2 cellular contexts compared by ENCODE assay signal in the genomic region with DNA sequence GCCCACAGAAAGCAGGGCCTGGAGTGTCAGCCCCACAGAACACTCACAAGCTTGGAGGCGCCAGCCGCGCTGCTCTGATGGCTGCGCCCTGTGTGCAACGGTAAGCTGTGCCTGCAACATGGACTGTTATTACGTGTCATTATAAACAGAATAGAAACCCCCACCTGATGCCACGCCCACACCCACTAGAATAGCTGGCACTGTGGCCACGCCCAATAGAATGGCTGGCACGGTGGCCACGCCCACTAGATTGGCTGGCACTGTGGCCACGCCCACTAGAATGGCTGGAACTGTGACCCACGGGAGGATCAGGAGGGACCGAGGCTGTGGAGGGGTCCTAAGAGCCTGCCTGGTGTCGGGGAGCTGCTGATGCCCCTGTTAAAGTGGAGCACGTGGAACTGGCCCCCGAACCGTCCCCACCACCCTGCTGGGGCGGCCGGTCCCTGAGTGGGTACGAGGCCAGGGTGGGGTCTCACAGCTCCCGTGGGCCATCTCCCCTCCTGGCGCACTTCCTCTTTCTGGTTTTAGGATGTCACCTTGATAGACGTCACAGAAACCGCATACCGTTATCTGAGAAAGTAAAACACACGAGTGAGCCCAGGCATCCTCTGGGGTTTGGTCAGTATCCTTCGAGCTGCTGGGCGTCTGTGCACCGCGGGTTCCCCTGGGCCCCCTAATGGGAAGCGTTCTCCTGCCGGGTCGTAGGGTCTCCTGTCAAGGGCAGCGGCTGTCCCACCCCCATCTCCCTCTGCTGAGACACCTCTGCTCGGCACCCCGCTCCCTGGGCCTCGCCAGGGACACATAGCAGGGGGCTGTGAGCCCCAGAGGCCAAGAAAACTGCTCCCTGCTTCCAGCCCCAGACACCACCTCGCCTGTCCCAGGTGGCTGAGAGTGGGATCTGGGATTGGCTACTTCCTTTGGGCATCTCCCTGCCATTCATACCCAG.
TF ChIP-seq lines count a peak whose summit lies in the region.

No MANE protein-coding gene starts in this region.

TF ChIP-seq in SK-N-SH, 30 proteins besides CTCF, POLR2A, EP300 and RAD21 (continued from another document):
- TF ChIP-seq, protein P1, sequence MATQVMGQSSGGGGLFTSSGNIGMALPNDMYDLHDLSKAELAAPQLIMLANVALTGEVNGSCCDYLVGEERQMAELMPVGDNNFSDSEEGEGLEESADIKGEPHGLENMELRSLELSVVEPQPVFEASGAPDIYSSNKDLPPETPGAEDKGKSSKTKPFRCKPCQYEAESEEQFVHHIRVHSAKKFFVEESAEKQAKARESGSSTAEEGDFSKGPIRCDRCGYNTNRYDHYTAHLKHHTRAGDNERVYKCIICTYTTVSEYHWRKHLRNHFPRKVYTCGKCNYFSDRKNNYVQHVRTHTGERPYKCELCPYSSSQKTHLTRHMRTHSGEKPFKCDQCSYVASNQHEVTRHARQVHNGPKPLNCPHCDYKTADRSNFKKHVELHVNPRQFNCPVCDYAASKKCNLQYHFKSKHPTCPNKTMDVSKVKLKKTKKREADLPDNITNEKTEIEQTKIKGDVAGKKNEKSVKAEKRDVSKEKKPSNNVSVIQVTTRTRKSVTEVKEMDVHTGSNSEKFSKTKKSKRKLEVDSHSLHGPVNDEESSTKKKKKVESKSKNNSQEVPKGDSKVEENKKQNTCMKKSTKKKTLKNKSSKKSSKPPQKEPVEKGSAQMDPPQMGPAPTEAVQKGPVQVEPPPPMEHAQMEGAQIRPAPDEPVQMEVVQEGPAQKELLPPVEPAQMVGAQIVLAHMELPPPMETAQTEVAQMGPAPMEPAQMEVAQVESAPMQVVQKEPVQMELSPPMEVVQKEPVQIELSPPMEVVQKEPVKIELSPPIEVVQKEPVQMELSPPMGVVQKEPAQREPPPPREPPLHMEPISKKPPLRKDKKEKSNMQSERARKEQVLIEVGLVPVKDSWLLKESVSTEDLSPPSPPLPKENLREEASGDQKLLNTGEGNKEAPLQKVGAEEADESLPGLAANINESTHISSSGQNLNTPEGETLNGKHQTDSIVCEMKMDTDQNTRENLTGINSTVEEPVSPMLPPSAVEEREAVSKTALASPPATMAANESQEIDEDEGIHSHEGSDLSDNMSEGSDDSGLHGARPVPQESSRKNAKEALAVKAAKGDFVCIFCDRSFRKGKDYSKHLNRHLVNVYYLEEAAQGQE (IDR thresholded peaks at IDR 0.05; ENCODE audit: low read depth, low read length), result no peak
- TF ChIP-seq ELF1 (IDR thresholded peaks at IDR 0.05) (no peak), GATA2 (CRISPR knock-in tag; IDR thresholded peaks at IDR 0.05) (no peak), TCF12 (IDR thresholded peaks at IDR 0.05) (no peak), FOXM1 (IDR thresholded peaks at IDR 0.05; ENCODE audit: low read depth) (no peak)

TF ChIP-seq in GM12878, 131 proteins besides CTCF, POLR2A, EP300 and RAD21 (continued from another document and continues in another):
- TF ChIP-seq, protein P2, sequence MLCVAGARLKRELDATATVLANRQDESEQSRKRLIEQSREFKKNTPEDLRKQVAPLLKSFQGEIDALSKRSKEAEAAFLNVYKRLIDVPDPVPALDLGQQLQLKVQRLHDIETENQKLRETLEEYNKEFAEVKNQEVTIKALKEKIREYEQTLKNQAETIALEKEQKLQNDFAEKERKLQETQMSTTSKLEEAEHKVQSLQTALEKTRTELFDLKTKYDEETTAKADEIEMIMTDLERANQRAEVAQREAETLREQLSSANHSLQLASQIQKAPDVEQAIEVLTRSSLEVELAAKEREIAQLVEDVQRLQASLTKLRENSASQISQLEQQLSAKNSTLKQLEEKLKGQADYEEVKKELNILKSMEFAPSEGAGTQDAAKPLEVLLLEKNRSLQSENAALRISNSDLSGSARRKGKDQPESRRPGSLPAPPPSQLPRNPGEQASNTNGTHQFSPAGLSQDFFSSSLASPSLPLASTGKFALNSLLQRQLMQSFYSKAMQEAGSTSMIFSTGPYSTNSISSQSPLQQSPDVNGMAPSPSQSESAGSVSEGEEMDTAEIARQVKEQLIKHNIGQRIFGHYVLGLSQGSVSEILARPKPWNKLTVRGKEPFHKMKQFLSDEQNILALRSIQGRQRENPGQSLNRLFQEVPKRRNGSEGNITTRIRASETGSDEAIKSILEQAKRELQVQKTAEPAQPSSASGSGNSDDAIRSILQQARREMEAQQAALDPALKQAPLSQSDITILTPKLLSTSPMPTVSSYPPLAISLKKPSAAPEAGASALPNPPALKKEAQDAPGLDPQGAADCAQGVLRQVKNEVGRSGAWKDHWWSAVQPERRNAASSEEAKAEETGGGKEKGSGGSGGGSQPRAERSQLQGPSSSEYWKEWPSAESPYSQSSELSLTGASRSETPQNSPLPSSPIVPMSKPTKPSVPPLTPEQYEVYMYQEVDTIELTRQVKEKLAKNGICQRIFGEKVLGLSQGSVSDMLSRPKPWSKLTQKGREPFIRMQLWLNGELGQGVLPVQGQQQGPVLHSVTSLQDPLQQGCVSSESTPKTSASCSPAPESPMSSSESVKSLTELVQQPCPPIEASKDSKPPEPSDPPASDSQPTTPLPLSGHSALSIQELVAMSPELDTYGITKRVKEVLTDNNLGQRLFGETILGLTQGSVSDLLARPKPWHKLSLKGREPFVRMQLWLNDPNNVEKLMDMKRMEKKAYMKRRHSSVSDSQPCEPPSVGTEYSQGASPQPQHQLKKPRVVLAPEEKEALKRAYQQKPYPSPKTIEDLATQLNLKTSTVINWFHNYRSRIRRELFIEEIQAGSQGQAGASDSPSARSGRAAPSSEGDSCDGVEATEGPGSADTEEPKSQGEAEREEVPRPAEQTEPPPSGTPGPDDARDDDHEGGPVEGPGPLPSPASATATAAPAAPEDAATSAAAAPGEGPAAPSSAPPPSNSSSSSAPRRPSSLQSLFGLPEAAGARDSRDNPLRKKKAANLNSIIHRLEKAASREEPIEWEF (IDR thresholded peaks at IDR 0.05; ENCODE audit: insufficient replicate concordance, low read depth, low read length), result peak; percentile 7
- TF ChIP-seq EED (IDR thresholded peaks at IDR 0.05; ENCODE audit: low read depth) (peak; percentile 82), EGR1 (IDR thresholded peaks at IDR 0.05; ENCODE audit: borderline replicate concordance in 1 of 2, low read depth in 2 of 2, low read length in 2 of 2) (no peak), BMI1 (IDR thresholded peaks at IDR 0.05; ENCODE audit: borderline replicate concordance) (0 out of 2 replicates have a peak, but pooled peaks have one; percentile 59), RELA (IDR thresholded peaks at IDR 0.05; ENCODE audit: borderline replicate concordance, partially characterized antibody) (peak; percentile 74), ZSCAN29 (IDR thresholded peaks at IDR 0.05) (no peak), ZZZ3 (IDR thresholded peaks at IDR 0.05; ENCODE audit: control insufficient read depth, insufficient read length, low read depth) (no peak), FOXK2 (IDR thresholded peaks at IDR 0.05) (peak; percentile 41; the same call in 1 of the 2 replicates), KDM1A (IDR thresholded peaks at IDR 0.05; ENCODE audit: borderline replicate concordance) (no peak), ETV6 (conservative IDR thresholded peaks at IDR 0.05 in 1 of 2, IDR thresholded peaks at IDR 0.05 in 1 of 2; ENCODE audit: borderline replicate concordance in 1 of 2, low read depth in 1 of 2) (peak in 1 of 2 experiments; percentile 58; a peak in 1 of 4 replicates), PAX8 (IDR thresholded peaks at IDR 0.05) (no peak), MTA2 (IDR thresholded peaks at IDR 0.05; ENCODE audit: low read depth) (peak; percentile 94), RAD51 (IDR thresholded peaks at IDR 0.05) (no peak), JUND (IDR thresholded peaks at IDR 0.05; ENCODE audit: low read depth, low read length) (no peak), ZNF622 (IDR thresholded peaks at IDR 0.05) (no peak), NR2C1 (IDR thresholded peaks at IDR 0.05) (peak; percentile 57; the same call in 1 of the 2 replicates), TBL1XR1 (IDR thresholded peaks at IDR 0.05; ENCODE audit: low read depth, low read length) (peak; percentile 77; the same call in 1 of the 2 replicates), TARDBP (IDR thresholded peaks at IDR 0.05; ENCODE audit: borderline replicate concordance) (no peak; the same call in 1 of the 2 replicates), KAT2A (conservative IDR thresholded peaks at IDR 0.05; ENCODE audit: control insufficient read depth, low read depth, low read length) (no peak), SUZ12 (IDR thresholded peaks at IDR 0.05; ENCODE audit: unreplicated experiment) (no peak), TCF12 (IDR thresholded peaks at IDR 0.05; ENCODE audit: low read depth, low read length) (peak; percentile 81), BCL11A (IDR thresholded peaks at IDR 0.05; ENCODE audit: low read depth, low read length) (peak; percentile 87), CEBPB (IDR thresholded peaks at IDR 0.05; ENCODE audit: borderline replicate concordance in 1 of 2, low read depth in 2 of 2, low read length in 2 of 2) (no peak), FOS (IDR thresholded peaks at IDR 0.05; ENCODE audit: borderline replicate concordance, extremely low read depth, insufficient read length) (no peak), SMAD1 (IDR thresholded peaks at IDR 0.05; ENCODE audit: low read depth, partially characterized antibody) (peak; percentile 17)
- TF ChIP-seq, protein P3, sequence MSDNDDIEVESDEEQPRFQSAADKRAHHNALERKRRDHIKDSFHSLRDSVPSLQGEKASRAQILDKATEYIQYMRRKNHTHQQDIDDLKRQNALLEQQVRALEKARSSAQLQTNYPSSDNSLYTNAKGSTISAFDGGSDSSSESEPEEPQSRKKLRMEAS (IDR thresholded peaks at IDR 0.05; ENCODE audit: low read depth, low read length), result no peak; the same call in 1 of the 2 replicates
- TF ChIP-seq, protein P4, sequence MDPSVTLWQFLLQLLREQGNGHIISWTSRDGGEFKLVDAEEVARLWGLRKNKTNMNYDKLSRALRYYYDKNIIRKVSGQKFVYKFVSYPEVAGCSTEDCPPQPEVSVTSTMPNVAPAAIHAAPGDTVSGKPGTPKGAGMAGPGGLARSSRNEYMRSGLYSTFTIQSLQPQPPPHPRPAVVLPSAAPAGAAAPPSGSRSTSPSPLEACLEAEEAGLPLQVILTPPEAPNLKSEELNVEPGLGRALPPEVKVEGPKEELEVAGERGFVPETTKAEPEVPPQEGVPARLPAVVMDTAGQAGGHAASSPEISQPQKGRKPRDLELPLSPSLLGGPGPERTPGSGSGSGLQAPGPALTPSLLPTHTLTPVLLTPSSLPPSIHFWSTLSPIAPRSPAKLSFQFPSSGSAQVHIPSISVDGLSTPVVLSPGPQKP (IDR thresholded peaks at IDR 0.05; ENCODE audit: low read depth, low read length), result no peak
- TF ChIP-seq, protein P5, sequence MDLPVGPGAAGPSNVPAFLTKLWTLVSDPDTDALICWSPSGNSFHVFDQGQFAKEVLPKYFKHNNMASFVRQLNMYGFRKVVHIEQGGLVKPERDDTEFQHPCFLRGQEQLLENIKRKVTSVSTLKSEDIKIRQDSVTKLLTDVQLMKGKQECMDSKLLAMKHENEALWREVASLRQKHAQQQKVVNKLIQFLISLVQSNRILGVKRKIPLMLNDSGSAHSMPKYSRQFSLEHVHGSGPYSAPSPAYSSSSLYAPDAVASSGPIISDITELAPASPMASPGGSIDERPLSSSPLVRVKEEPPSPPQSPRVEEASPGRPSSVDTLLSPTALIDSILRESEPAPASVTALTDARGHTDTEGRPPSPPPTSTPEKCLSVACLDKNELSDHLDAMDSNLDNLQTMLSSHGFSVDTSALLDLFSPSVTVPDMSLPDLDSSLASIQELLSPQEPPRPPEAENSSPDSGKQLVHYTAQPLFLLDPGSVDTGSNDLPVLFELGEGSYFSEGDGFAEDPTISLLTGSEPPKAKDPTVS (IDR thresholded peaks at IDR 0.05; ENCODE audit: low read depth, low read length), result no peak
- TF ChIP-seq, protein P6, sequence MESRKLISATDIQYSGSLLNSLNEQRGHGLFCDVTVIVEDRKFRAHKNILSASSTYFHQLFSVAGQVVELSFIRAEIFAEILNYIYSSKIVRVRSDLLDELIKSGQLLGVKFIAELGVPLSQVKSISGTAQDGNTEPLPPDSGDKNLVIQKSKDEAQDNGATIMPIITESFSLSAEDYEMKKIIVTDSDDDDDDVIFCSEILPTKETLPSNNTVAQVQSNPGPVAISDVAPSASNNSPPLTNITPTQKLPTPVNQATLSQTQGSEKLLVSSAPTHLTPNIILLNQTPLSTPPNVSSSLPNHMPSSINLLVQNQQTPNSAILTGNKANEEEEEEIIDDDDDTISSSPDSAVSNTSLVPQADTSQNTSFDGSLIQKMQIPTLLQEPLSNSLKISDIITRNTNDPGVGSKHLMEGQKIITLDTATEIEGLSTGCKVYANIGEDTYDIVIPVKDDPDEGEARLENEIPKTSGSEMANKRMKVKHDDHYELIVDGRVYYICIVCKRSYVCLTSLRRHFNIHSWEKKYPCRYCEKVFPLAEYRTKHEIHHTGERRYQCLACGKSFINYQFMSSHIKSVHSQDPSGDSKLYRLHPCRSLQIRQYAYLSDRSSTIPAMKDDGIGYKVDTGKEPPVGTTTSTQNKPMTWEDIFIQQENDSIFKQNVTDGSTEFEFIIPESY (IDR thresholded peaks at IDR 0.05), result peak; percentile 56; the same call in 1 of the 2 replicates
- TF ChIP-seq, protein P7, sequence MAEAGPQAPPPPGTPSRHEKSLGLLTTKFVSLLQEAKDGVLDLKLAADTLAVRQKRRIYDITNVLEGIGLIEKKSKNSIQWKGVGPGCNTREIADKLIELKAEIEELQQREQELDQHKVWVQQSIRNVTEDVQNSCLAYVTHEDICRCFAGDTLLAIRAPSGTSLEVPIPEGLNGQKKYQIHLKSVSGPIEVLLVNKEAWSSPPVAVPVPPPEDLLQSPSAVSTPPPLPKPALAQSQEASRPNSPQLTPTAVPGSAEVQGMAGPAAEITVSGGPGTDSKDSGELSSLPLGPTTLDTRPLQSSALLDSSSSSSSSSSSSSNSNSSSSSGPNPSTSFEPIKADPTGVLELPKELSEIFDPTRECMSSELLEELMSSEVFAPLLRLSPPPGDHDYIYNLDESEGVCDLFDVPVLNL (IDR thresholded peaks at IDR 0.05; ENCODE audit: low read depth, low read length), result no peak
- TF ChIP-seq, protein P8, sequence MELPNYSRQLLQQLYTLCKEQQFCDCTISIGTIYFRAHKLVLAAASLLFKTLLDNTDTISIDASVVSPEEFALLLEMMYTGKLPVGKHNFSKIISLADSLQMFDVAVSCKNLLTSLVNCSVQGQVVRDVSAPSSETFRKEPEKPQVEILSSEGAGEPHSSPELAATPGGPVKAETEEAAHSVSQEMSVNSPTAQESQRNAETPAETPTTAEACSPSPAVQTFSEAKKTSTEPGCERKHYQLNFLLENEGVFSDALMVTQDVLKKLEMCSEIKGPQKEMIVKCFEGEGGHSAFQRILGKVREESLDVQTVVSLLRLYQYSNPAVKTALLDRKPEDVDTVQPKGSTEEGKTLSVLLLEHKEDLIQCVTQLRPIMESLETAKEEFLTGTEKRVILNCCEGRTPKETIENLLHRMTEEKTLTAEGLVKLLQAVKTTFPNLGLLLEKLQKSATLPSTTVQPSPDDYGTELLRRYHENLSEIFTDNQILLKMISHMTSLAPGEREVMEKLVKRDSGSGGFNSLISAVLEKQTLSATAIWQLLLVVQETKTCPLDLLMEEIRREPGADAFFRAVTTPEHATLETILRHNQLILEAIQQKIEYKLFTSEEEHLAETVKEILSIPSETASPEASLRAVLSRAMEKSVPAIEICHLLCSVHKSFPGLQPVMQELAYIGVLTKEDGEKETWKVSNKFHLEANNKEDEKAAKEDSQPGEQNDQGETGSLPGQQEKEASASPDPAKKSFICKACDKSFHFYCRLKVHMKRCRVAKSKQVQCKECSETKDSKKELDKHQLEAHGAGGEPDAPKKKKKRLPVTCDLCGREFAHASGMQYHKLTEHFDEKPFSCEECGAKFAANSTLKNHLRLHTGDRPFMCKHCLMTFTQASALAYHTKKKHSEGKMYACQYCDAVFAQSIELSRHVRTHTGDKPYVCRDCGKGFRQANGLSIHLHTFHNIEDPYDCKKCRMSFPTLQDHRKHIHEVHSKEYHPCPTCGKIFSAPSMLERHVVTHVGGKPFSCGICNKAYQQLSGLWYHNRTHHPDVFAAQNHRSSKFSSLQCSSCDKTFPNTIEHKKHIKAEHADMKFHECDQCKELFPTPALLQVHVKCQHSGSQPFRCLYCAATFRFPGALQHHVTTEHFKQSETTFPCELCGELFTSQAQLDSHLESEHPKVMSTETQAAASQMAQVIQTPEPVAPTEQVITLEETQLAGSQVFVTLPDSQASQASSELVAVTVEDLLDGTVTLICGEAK (IDR thresholded peaks at IDR 0.05; ENCODE audit: borderline replicate concordance), result no peak
